ENCODE assay signal across 21 cellular contexts in genomic region chr15:90049666-90050604, GRCh38. TPM values are rescaled to one million over a fixed set of nuclear protein-coding genes. Genes with fewer than 3 reads are reported as not detected.
DNase-seq lines count a peak whose midpoint lies in the region; ATAC-seq and TF ChIP-seq lines count a peak whose summit lies in the region.
"Had no signal": no experiment of that assay in that cellular context is flagged by ENCODE, and none has a peak within 500 bp of the region (broad histone marks: within the 10 kb centered on the region; RNA-seq: fewer than 3 reads in every experiment).

No MANE protein-coding gene starts in this region.

- 92% methylated on average over 20 of the region's 22 CpGs for WGBS in mesenchymal stem cell
- WGBS in testis, 2 donors, result 72 to 92% methylated on average over 21 to 22 of the region's 22 CpGs

- H3K4me1 ChIP-seq in left ventricle myocardium inferior (peaks cover 29% of the 10 kb centered on the region), mesenchymal stem cell (ENCODE audit: control insufficient read depth, insufficient read depth, low read depth, low read length) (peaks cover 17% of the 10 kb centered on the region), testis (no peaks in the 10 kb centered on the region)

- H3K4me3 ChIP-seq in left ventricle myocardium inferior (no peak overlapping the region), mesenchymal stem cell (ENCODE audit: insufficient read depth in 1 of 2, low read depth in 1 of 2, low read length in 2 of 2) (no peak overlapping the region), testis (no peak overlapping the region)
- H3K4me3 ChIP-seq: GM12878, right lobe of liver, SJCRH30 had no signal

- H2BK15ac ChIP-seq in mesenchymal stem cell (ENCODE audit: low read depth, poor library complexity, severe bottlenecking), result no peak overlapping the region

- H3K27me3 ChIP-seq in left ventricle myocardium inferior (ENCODE audit: low read depth) (no peaks in the 10 kb centered on the region), mesenchymal stem cell (ENCODE audit: control insufficient read depth in 1 of 2, insufficient read depth in 1 of 2, low read length in 2 of 2) (no peaks in the 10 kb centered on the region), testis (no peaks in the 10 kb centered on the region)
- H3K27me3 ChIP-seq: neutrophil, right lobe of liver, SJCRH30 had no signal

- peak; percentile 41 for DNase-seq in Right ventricle myocardium superior
- no peak for DNase-seq in left ventricle myocardium inferior
- DNase-seq in WTC11 (ENCODE audit: low spot score), result no peak
- no peak for DNase-seq in mesenchymal stem cell
- peak; percentile 48 for DNase-seq in testis
- no peak for DNase-seq in NCI-H128 (lab: John Stamatoyannopoulos, UW; ENCODE audit: unreplicated experiment)
- no peak for DNase-seq in activated CD4-positive, alpha-beta T cell treated with anti-CD3 and anti-CD28 coated beads, Interleukin-2, amount 10 ng/mL, durations not matched to agents 7 days and 5 days
- DNase-seq: activated CD4-positive, CD25-positive, alpha-beta regulatory T cell treated with anti-CD3 and anti-CD28 coated beads, Interleukin-2, amount 50 U/mL, for 72 hours; activated CD8-positive, alpha-beta memory T cell treated with anti-CD3 and anti-CD28 coated beads, Interleukin-2, amount 50 U/mL, for 48 hours; activated naive CD4-positive, alpha-beta T cell treated with Interleukin-2 at 50 U/mL for 16 hours; Calu3; mesendoderm; MM.1S; NCI-H1694 treated with DMSO at 0.1 percent for 48 hours; NCI-H524 treated with DMSO at 0.1 percent for 48 hours; SJCRH30; stimulated activated CD4-positive, alpha-beta T cell treated with anti-CD3 and anti-CD28 coated beads, Interleukin-2, amount 100 ng/mL, for 24 hours had no signal

- POLR2A ChIA-PET in WTC11 (lab: Charles Lee), result interaction anchor here (0.7 kb wide), 1 partner anchor 12 kb away, joined by 3 read pairs; no protein-coding TSS in a partner anchor
- POLR2A ChIA-PET in activated CD4-positive, alpha-beta T cell treated with anti-CD3 and anti-CD28 coated beads, Interleukin-2, amount 10 ng/mL, durations not matched to agents 7 days and 5 days (lab: Charles Lee), result interaction anchor here (0.7 kb wide), 1 partner anchor 47 kb away, joined by 3 read pairs; no protein-coding TSS in a partner anchor

- H2BK12ac ChIP-seq in mesenchymal stem cell (ENCODE audit: low read length in 2 of 2), result peak overlapping the region in 1 of 2 experiments; percentile 35

- peaks cover 29% of the 10 kb centered on the region for H3K4me1 Mint-ChIP-seq in WTC11
- H3K4me1 Mint-ChIP-seq in activated CD4-positive, alpha-beta T cell treated with anti-CD3 and anti-CD28 coated beads, Interleukin-2, amount 10 ng/mL, durations not matched to agents 7 days and 5 days, result peaks cover 17% of the 10 kb centered on the region

- peak overlapping the region in 1 of 2 experiments; percentile 18 for H3K4ac ChIP-seq in mesenchymal stem cell (ENCODE audit: low read depth in 1 of 2, low read length in 2 of 2)

- H3K36me3 ChIP-seq in left ventricle myocardium inferior (no peaks in the 10 kb centered on the region), mesenchymal stem cell (ENCODE audit: control insufficient read depth in 1 of 2, insufficient read depth in 2 of 2, low read depth in 1 of 2, low read length in 2 of 2) (peaks cover 4 to 5% of the 10 kb centered on the region in 2 experiments), testis (ENCODE audit: low read depth, missing control alignments) (no peaks in the 10 kb centered on the region)
- H3K36me3 ChIP-seq: neutrophil, right lobe of liver, SJCRH30 had no signal

- H3K4me2 ChIP-seq in mesenchymal stem cell (ENCODE audit: low read length, poor library complexity, severe bottlenecking), result no peak overlapping the region

- no peak overlapping the region for H2AK5ac ChIP-seq in mesenchymal stem cell (ENCODE audit: low read length, severe bottlenecking)

- CTCF ChIA-PET in WTC11 (lab: Charles Lee), result interaction anchor here (0.8 to 1.5 kb wide), 2 partner anchors 94 to 151 kb away, joined by 3 to 4 read pairs; no protein-coding TSS in a partner anchor
- CTCF ChIA-PET in activated CD4-positive, alpha-beta T cell treated with anti-CD3 and anti-CD28 coated beads, Interleukin-2, amount 10 ng/mL, durations not matched to agents 7 days and 5 days (lab: Charles Lee), result interaction anchor here (0.6 to 1.1 kb wide), 4 partner anchors 9 to 101 kb away, joined by 3 to 5 read pairs (median 4); no protein-coding TSS in a partner anchor

- H3K27ac ChIP-seq in left ventricle myocardium inferior (replicated peaks) (no peak overlapping the region), mesenchymal stem cell (ENCODE audit: low read length, poor library complexity, severe bottlenecking) (no peak overlapping the region), testis (no peak overlapping the region)
- H3K27ac ChIP-seq: neutrophil, right lobe of liver, SJCRH30 had no signal

- ATAC-seq in Right ventricle myocardium superior (ENCODE audit: poor library complexity) (peak; percentile 48), WTC11 (no peak), GM18868 (IDR thresholded peaks at IDR 0.05; ENCODE audit: unreplicated experiment) (no peak)
- ATAC-seq: GM12878, right lobe of liver had no signal

- no peaks in the 10 kb centered on the region for H3K27me3 Mint-ChIP-seq in WTC11 (ENCODE audit: low read depth)
- H3K27me3 Mint-ChIP-seq in activated CD4-positive, alpha-beta T cell treated with anti-CD3 and anti-CD28 coated beads, Interleukin-2, amount 10 ng/mL, durations not matched to agents 7 days and 5 days, result no peaks in the 10 kb centered on the region

- H3K23ac ChIP-seq in mesenchymal stem cell (ENCODE audit: low read length in 2 of 2), result no peak overlapping the region

- H3K9ac ChIP-seq in mesenchymal stem cell (ENCODE audit: low read length), result no peak overlapping the region

- H2AFZ ChIP-seq in mesenchymal stem cell (ENCODE audit: low read depth, low read length), result no peak overlapping the region

- H3K14ac ChIP-seq in mesenchymal stem cell (ENCODE audit: low read length in 2 of 2), result no peak overlapping the region

- peak overlapping the region; percentile 61 for H4K8ac ChIP-seq in mesenchymal stem cell (ENCODE audit: low read length)

- H3K79me1 ChIP-seq in mesenchymal stem cell (replicated peaks; ENCODE audit: low read length, poor library complexity, severe bottlenecking), result peaks cover 59% of the 10 kb centered on the region

- H3K36me3 Mint-ChIP-seq in WTC11, result no peaks in the 10 kb centered on the region
- H3K36me3 Mint-ChIP-seq in activated CD4-positive, alpha-beta T cell treated with anti-CD3 and anti-CD28 coated beads, Interleukin-2, amount 10 ng/mL, durations not matched to agents 7 days and 5 days (ENCODE audit: low read depth), result no peaks in the 10 kb centered on the region

- intact Hi-C loops in Right ventricle myocardium superior (cut with DNase I) (no loop called here), left ventricle myocardium inferior (cut with micrococcal nuclease) (no loop called here), testis (cut with DNase I; ENCODE audit: low total_unique reads) (no loop called here)

- TF ChIP-seq POLR2A in testis (IDR thresholded peaks at IDR 0.05), result no peak

- H2BK5ac ChIP-seq in mesenchymal stem cell (ENCODE audit: low read depth, low read length, poor library complexity, severe bottlenecking), result no peak overlapping the region

- no peaks in the 10 kb centered on the region for H3K9me3 Mint-ChIP-seq in WTC11
- H3K9me3 Mint-ChIP-seq in activated CD4-positive, alpha-beta T cell treated with anti-CD3 and anti-CD28 coated beads, Interleukin-2, amount 10 ng/mL, durations not matched to agents 7 days and 5 days, result no peaks in the 10 kb centered on the region

- no peak for TF ChIP-seq CTCF in left ventricle myocardium inferior (IDR thresholded peaks at IDR 0.05; ENCODE audit: borderline replicate concordance)
- TF ChIP-seq CTCF in WTC11 (IDR thresholded peaks at IDR 0.05), result no peak
- no peak for TF ChIP-seq CTCF in testis (IDR thresholded peaks at IDR 0.05)

- H2BK120ac ChIP-seq in mesenchymal stem cell (ENCODE audit: low read depth, low read length), result no peak overlapping the region

- H4K91ac ChIP-seq in mesenchymal stem cell (ENCODE audit: low read length), result peak overlapping the region; percentile 28

- H3K4me3 Mint-ChIP-seq in WTC11, result no peak overlapping the region
- no peak overlapping the region for H3K4me3 Mint-ChIP-seq in activated CD4-positive, alpha-beta T cell treated with anti-CD3 and anti-CD28 coated beads, Interleukin-2, amount 10 ng/mL, durations not matched to agents 7 days and 5 days

- H3K18ac ChIP-seq in mesenchymal stem cell (ENCODE audit: low read depth in 1 of 2, low read length in 2 of 2), result no peak overlapping the region

- peak overlapping the region; percentile 26 for H3K27ac Mint-ChIP-seq in WTC11
- H3K27ac Mint-ChIP-seq in activated CD4-positive, alpha-beta T cell treated with anti-CD3 and anti-CD28 coated beads, Interleukin-2, amount 10 ng/mL, durations not matched to agents 7 days and 5 days, result no peak overlapping the region

- H3K9me3 ChIP-seq in left ventricle myocardium inferior (replicated peaks) (no peaks in the 10 kb centered on the region), mesenchymal stem cell (ENCODE audit: control insufficient read depth, low read length) (no peaks in the 10 kb centered on the region), testis (no peaks in the 10 kb centered on the region)
- H3K9me3 ChIP-seq: neutrophil, right lobe of liver, SJCRH30 had no signal

TF ChIP-seq in WTC11, 78 proteins besides CTCF, POLR2A, EP300 and RAD21:
- TF ChIP-seq, protein P1, sequence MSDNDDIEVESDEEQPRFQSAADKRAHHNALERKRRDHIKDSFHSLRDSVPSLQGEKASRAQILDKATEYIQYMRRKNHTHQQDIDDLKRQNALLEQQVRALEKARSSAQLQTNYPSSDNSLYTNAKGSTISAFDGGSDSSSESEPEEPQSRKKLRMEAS (CRISPR knock-in tag; IDR thresholded peaks at IDR 0.05), result no peak
- TF ChIP-seq GABPB1 (CRISPR knock-in tag; IDR thresholded peaks at IDR 0.05) (no peak), MYBL2 (CRISPR knock-in tag; IDR thresholded peaks at IDR 0.05) (no peak), NFATC4 (CRISPR knock-in tag; IDR thresholded peaks at IDR 0.05) (no peak)

RNA-seq across cellular contexts. Expression of gene ZNF710, which starts 48.8 kb away (rescaled TPM):
- total RNA-seq in Right ventricle myocardium superior (4.9 TPM), left ventricle myocardium inferior (5.5 TPM), WTC11 (2021) (22.3 to 25.9 TPM (median 24.0 TPM) in 3 replicates), testis (1 to 10 TPM; 7.8 to 9.4 TPM)
- 23.3 TPM for polyA plus RNA-seq in mesenchymal stem cell (2013, experiment 1 of 2)
- polyA plus RNA-seq in mesenchymal stem cell (2013, experiment 2 of 2), result 23.3 TPM
- 5.7 TPM for polyA plus RNA-seq in testis (ENCODE audit: insufficient read depth, low read depth, low replicate concordance)
- total RNA-seq in activated CD4-positive, alpha-beta T cell treated with anti-CD3 and anti-CD28 coated beads, Interleukin-2, amount 10 ng/mL, durations not matched to agents 7 days and 5 days, result 10 to 100 TPM; 24.4 to 26.6 TPM

RNA-seq across cellular contexts. Expression of gene IDH2, which starts 52.3 kb away (rescaled TPM):
- 1,067 TPM for total RNA-seq in Right ventricle myocardium superior
- total RNA-seq in left ventricle myocardium inferior, result 933 TPM
- 53.3 to 80.3 TPM (median 72.3 TPM) in 3 replicates for total RNA-seq in WTC11 (2021)
- 33.5 TPM for polyA plus RNA-seq in mesenchymal stem cell (2013, experiment 1 of 2)
- polyA plus RNA-seq in mesenchymal stem cell (2013, experiment 2 of 2), result 33.2 TPM
- total RNA-seq in testis, result 10 to 100 TPM; 13.1 to 17.7 TPM
- 23.5 TPM for polyA plus RNA-seq in testis (ENCODE audit: insufficient read depth, low read depth, low replicate concordance)
- 100 to 1,000 TPM; 332 to 349 TPM for total RNA-seq in activated CD4-positive, alpha-beta T cell treated with anti-CD3 and anti-CD28 coated beads, Interleukin-2, amount 10 ng/mL, durations not matched to agents 7 days and 5 days

Comparison
In these comparisons a context has a peak if more than half of its experiments do, and no peak if none do; other contexts are left out.
1. DNase-seq: peak in Right ventricle myocardium superior (single experiment) and testis (single experiment); none in left ventricle myocardium inferior (single experiment), WTC11 (single experiment), mesenchymal stem cell (single experiment), NCI-H128 (single experiment) and activated CD4-positive, alpha-beta T cell treated with anti-CD3 and anti-CD28 coated beads, Interleukin-2, amount 10 ng/mL, durations not matched to agents 7 days and 5 days (single experiment).